ENCODE assay signal across 21 cellular contexts in genomic region chr16:25411376-25412081, GRCh38.
"Had no signal": no experiment of that assay in that cellular context is flagged by ENCODE, and none has a peak within 500 bp of the region (broad histone marks: within the 10 kb centered on the region; RNA-seq: fewer than 3 reads in every experiment).

No MANE protein-coding gene starts in this region.

- H3K36me3 ChIP-seq: esophagus squamous epithelium, tibial artery, uterus had no signal

- ATAC-seq: activated CD4-positive, alpha-beta T cell treated with anti-CD3 and anti-CD28 coated beads for 36 hours; activated CD8-positive, alpha-beta memory T cell treated with anti-CD3 and anti-CD28 coated beads, Interleukin-2, amount 10 ng/mL, durations not matched to agents 7 days and 5 days; activated T-helper 17 cell treated with anti-CD3 and anti-CD28 coated beads, Interleukin-2, amount 50 U/mL, for 72 hours; effector memory CD8-positive, alpha-beta T cell; left cardiac atrium; stimulated activated naive CD8-positive, alpha-beta T cell treated with anti-CD3 and anti-CD28 coated beads, Interleukin-15, Interleukin-2, amounts not matched to agents 100 U/mL and 50 U/mL, for 24 hours had no signal

- H3K36me3 Mint-ChIP-seq: activated CD4-positive, alpha-beta memory T cell treated with anti-CD3 and anti-CD28 coated beads for 36 hours; activated CD8-positive, alpha-beta memory T cell treated with anti-CD3 and anti-CD28 coated beads, Interleukin-2, amount 10 ng/mL, durations not matched to agents 7 days and 5 days; activated naive CD8-positive, alpha-beta T cell treated with anti-CD3 and anti-CD28 coated beads, Interleukin-2, amount 10 ng/mL, durations not matched to agents 7 days and 5 days had no signal

- DNase-seq: activated CD4-positive, alpha-beta memory T cell treated with anti-CD3 and anti-CD28 coated beads for 36 hours; activated CD4-positive, alpha-beta T cell treated with anti-CD3 and anti-CD28 coated beads for 36 hours; activated CD8-positive, alpha-beta memory T cell treated with anti-CD3 and anti-CD28 coated beads, Interleukin-2, amount 10 ng/mL, durations not matched to agents 7 days and 5 days; activated naive CD4-positive, alpha-beta T cell treated with Interleukin-2 at 50 U/mL for 16 hours; activated naive CD8-positive, alpha-beta T cell treated with anti-CD3 and anti-CD28 coated beads, Interleukin-2, amount 10 ng/mL, durations not matched to agents 7 days and 5 days; amygdala; effector memory CD8-positive, alpha-beta T cell; esophagus squamous epithelium; left cardiac atrium; nucleus accumbens; posterior cingulate gyrus; stimulated activated CD4-positive, alpha-beta T cell treated with anti-CD3 and anti-CD28 coated beads, Interleukin-12 subunit alpha, Interleukin-12 subunit beta, amount 100 ng/mL, for 4 hours; stimulated activated CD4-positive, alpha-beta T cell treated with anti-CD3 and anti-CD28 coated beads, Interleukin-1b, Interleukin-23, amount 100 ng/mL, for 48 hours; stimulated activated naive CD8-positive, alpha-beta T cell treated with anti-CD3 and anti-CD28 coated beads, Interleukin-15, Interleukin-2, amounts not matched to agents 100 U/mL and 50 U/mL, for 24 hours; substantia nigra; tibial artery; uterus had no signal

- H3K9me3 Mint-ChIP-seq: activated CD4-positive, alpha-beta memory T cell treated with anti-CD3 and anti-CD28 coated beads for 36 hours; activated naive CD8-positive, alpha-beta T cell treated with anti-CD3 and anti-CD28 coated beads, Interleukin-2, amount 10 ng/mL, durations not matched to agents 7 days and 5 days; activated T-helper 17 cell treated with anti-CD3 and anti-CD28 coated beads, Interleukin-2, amount 50 U/mL, for 72 hours; effector memory CD8-positive, alpha-beta T cell; nephron; T-helper 2 cell treated with Interferon-gamma antibody and Interleukin-4, amounts not matched to agents 5 μg/mL and 100 μg/mL, for 36 hours had no signal

- H3K4me3 Mint-ChIP-seq: activated CD4-positive, alpha-beta memory T cell treated with anti-CD3 and anti-CD28 coated beads for 36 hours; activated CD4-positive, alpha-beta T cell treated with anti-CD3 and anti-CD28 coated beads for 36 hours; activated CD8-positive, alpha-beta memory T cell treated with anti-CD3 and anti-CD28 coated beads, Interleukin-2, amount 10 ng/mL, durations not matched to agents 7 days and 5 days; activated naive CD8-positive, alpha-beta T cell treated with anti-CD3 and anti-CD28 coated beads, Interleukin-2, amount 10 ng/mL, durations not matched to agents 7 days and 5 days; activated T-helper 17 cell treated with anti-CD3 and anti-CD28 coated beads, Interleukin-2, amount 50 U/mL, for 72 hours; effector memory CD8-positive, alpha-beta T cell; nephron; T-helper 2 cell treated with Interferon-gamma antibody and Interleukin-4, amounts not matched to agents 5 μg/mL and 100 μg/mL, for 36 hours had no signal

- H3K4me1 ChIP-seq: esophagus squamous epithelium, tibial artery, uterus had no signal

- H3K4me1 Mint-ChIP-seq: activated CD4-positive, alpha-beta T cell treated with anti-CD3 and anti-CD28 coated beads for 36 hours; activated CD8-positive, alpha-beta memory T cell treated with anti-CD3 and anti-CD28 coated beads, Interleukin-2, amount 10 ng/mL, durations not matched to agents 7 days and 5 days; activated naive CD8-positive, alpha-beta T cell treated with anti-CD3 and anti-CD28 coated beads, Interleukin-2, amount 10 ng/mL, durations not matched to agents 7 days and 5 days; activated T-helper 17 cell treated with anti-CD3 and anti-CD28 coated beads, Interleukin-2, amount 50 U/mL, for 72 hours; nephron had no signal

- H3K27me3 Mint-ChIP-seq: activated CD4-positive, alpha-beta T cell treated with anti-CD3 and anti-CD28 coated beads for 36 hours; activated CD8-positive, alpha-beta memory T cell treated with anti-CD3 and anti-CD28 coated beads, Interleukin-2, amount 10 ng/mL, durations not matched to agents 7 days and 5 days; activated naive CD8-positive, alpha-beta T cell treated with anti-CD3 and anti-CD28 coated beads, Interleukin-2, amount 10 ng/mL, durations not matched to agents 7 days and 5 days; activated T-helper 17 cell treated with anti-CD3 and anti-CD28 coated beads, Interleukin-2, amount 50 U/mL, for 72 hours had no signal

- H3K4me3 ChIP-seq: esophagus squamous epithelium, lung, tibial artery, uterus had no signal

- H3K9me3 ChIP-seq: esophagus squamous epithelium, tibial artery, uterus had no signal

- H3K27me3 ChIP-seq: esophagus squamous epithelium, tibial artery, uterus had no signal

- H3K27ac ChIP-seq: esophagus squamous epithelium, tibial artery, uterus had no signal

- H3K27ac Mint-ChIP-seq: activated CD4-positive, alpha-beta memory T cell treated with anti-CD3 and anti-CD28 coated beads for 36 hours; activated CD4-positive, alpha-beta T cell treated with anti-CD3 and anti-CD28 coated beads for 36 hours; activated CD8-positive, alpha-beta memory T cell treated with anti-CD3 and anti-CD28 coated beads, Interleukin-2, amount 10 ng/mL, durations not matched to agents 7 days and 5 days; activated naive CD8-positive, alpha-beta T cell treated with anti-CD3 and anti-CD28 coated beads, Interleukin-2, amount 10 ng/mL, durations not matched to agents 7 days and 5 days; activated T-helper 17 cell treated with anti-CD3 and anti-CD28 coated beads, Interleukin-2, amount 50 U/mL, for 72 hours; effector memory CD8-positive, alpha-beta T cell; nephron; T-helper 2 cell treated with Interferon-gamma antibody and Interleukin-4, amounts not matched to agents 5 μg/mL and 100 μg/mL, for 36 hours had no signal
